3 cellular contexts compared by ENCODE assay signal in the genomic region with DNA sequence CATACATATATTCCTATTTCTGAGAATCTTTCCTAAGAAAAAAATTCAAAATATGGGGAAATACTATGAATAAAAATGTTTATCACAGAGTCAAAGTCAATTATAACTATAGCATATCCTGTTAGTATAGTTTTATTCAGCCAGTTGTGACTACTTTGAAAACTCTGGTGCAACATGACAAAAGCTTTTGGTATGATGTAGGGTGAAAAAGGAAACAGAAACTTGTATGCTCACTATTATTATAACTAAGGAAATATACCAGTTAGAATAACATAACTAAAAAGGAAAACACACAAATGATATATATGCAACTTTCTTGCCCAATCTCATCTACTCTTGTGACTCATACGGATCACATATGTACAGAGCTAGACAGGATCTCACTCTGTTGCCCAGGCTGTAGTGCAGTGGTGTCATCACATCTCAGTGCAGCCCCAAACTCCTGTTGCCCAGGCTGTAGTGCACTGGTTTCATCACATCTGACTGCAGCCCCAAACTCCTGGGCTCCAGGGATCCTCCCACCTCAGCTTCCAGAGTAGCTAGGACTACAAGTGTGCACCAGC.
A peak's percentile ranks its signal among the peaks of the same experiment; 100 is the strongest.
TF ChIP-seq lines count a peak whose summit lies in the region.

No MANE protein-coding gene starts in this region.

TF ChIP-seq in HepG2, 621 proteins besides CTCF, POLR2A, EP300 and RAD21:
- TF ChIP-seq ETS1 (CRISPR knock-in tag; IDR thresholded peaks at IDR 0.05) = no peak
- TF ChIP-seq SALL1 (CRISPR knock-in tag; IDR thresholded peaks at IDR 0.05) = no peak
- TF ChIP-seq, protein P1, sequence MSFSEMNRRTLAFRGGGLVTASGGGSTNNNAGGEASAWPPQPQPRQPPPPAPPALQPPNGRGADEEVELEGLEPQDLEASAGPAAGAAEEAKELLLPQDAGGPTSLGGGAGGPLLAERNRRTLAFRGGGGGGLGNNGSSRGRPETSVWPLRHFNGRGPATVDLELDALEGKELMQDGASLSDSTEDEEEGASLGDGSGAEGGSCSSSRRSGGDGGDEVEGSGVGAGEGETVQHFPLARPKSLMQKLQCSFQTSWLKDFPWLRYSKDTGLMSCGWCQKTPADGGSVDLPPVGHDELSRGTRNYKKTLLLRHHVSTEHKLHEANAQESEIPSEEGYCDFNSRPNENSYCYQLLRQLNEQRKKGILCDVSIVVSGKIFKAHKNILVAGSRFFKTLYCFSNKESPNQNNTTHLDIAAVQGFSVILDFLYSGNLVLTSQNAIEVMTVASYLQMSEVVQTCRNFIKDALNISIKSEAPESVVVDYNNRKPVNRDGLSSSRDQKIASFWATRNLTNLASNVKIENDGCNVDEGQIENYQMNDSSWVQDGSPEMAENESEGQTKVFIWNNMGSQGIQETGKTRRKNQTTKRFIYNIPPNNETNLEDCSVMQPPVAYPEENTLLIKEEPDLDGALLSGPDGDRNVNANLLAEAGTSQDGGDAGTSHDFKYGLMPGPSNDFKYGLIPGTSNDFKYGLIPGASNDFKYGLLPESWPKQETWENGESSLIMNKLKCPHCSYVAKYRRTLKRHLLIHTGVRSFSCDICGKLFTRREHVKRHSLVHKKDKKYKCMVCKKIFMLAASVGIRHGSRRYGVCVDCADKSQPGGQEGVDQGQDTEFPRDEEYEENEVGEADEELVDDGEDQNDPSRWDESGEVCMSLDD (CRISPR knock-in tag; IDR thresholded peaks at IDR 0.05; ENCODE audit: borderline replicate concordance) = no peak
- TF ChIP-seq PRMT3 (CRISPR knock-in tag; IDR thresholded peaks at IDR 0.05; ENCODE audit: borderline replicate concordance, low read depth) = no peak
- no peak for TF ChIP-seq ZSCAN29 (CRISPR knock-in tag; conservative IDR thresholded peaks at IDR 0.05)
- no peak for TF ChIP-seq ZNF768 (CRISPR knock-in tag; IDR thresholded peaks at IDR 0.05)
- no peak for TF ChIP-seq MTA3 (CRISPR knock-in tag; IDR thresholded peaks at IDR 0.05)
- TF ChIP-seq, protein P2, sequence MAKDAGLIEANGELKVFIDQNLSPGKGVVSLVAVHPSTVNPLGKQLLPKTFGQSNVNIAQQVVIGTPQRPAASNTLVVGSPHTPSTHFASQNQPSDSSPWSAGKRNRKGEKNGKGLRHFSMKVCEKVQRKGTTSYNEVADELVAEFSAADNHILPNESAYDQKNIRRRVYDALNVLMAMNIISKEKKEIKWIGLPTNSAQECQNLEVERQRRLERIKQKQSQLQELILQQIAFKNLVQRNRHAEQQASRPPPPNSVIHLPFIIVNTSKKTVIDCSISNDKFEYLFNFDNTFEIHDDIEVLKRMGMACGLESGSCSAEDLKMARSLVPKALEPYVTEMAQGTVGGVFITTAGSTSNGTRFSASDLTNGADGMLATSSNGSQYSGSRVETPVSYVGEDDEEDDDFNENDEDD (CRISPR knock-in tag; IDR thresholded peaks at IDR 0.05; ENCODE audit: borderline replicate concordance) = no peak
- peak; percentile 27; the same call in 1 of the 2 replicates for TF ChIP-seq FOSL2 (CRISPR knock-in tag; IDR thresholded peaks at IDR 0.05)
- peak; percentile 87 for TF ChIP-seq ZNF121 (CRISPR knock-in tag; IDR thresholded peaks at IDR 0.05)
- no peak for TF ChIP-seq ZSCAN25 (CRISPR knock-in tag; IDR thresholded peaks at IDR 0.05)
- TF ChIP-seq TP53 (CRISPR knock-in tag; conservative IDR thresholded peaks at IDR 0.05) = no peak

TF ChIP-seq in WTC11, 78 proteins besides CTCF, POLR2A, EP300 and RAD21:
- TF ChIP-seq ZNF121 (CRISPR knock-in tag; IDR thresholded peaks at IDR 0.05) = peak; percentile 57; the same call in 1 of the 2 replicates
- no peak for TF ChIP-seq PRRX2 (CRISPR knock-in tag; IDR thresholded peaks at IDR 0.05)
- TF ChIP-seq NR3C1 (CRISPR knock-in tag; conservative IDR thresholded peaks at IDR 0.05; ENCODE audit: low read depth) = no peak

TF ChIP-seq in GM12891, 5 proteins besides CTCF, POLR2A, EP300 and RAD21 (continued from another document):
- TF ChIP-seq PAX5 (IDR thresholded peaks at IDR 0.05; ENCODE audit: insufficient read depth, low read length, severe bottlenecking) = no peak
- no peak for TF ChIP-seq TAF1 (IDR thresholded peaks at IDR 0.05; ENCODE audit: low read depth, low read length)
